Comparison of ENCODE assay signal across 25 cellular contexts in genomic region chr1:228776439-228776838, GRCh38.
"Had no signal": no experiment of that assay in that cellular context is flagged by ENCODE, and none has a peak within 500 bp of the region (broad histone marks: within the 10 kb centered on the region; RNA-seq: fewer than 3 reads in every experiment).

No MANE protein-coding gene starts in this region.

- ATAC-seq: esophagus mucosa, foreskin keratinocyte, gastroesophageal sphincter, heart left ventricle, left lung, left ventricle myocardium superior, lower lobe of right lung, mucosa of descending colon had no signal

- H3K4me3 Mint-ChIP-seq: mesothelial cell of epicardium had no signal

- H3K9me3 ChIP-seq: esophagus squamous epithelium, gastroesophageal sphincter, heart left ventricle, left lung, lower lobe of right lung, mucosa of descending colon had no signal

- H3K27ac Mint-ChIP-seq: mesothelial cell of epicardium had no signal

- H3K27me3 ChIP-seq: dorsolateral prefrontal cortex, esophagus squamous epithelium, gastroesophageal sphincter, left lung had no signal

- H3K27ac ChIP-seq: coronary artery, dorsolateral prefrontal cortex, epithelial cell of prostate, esophagus squamous epithelium, foreskin keratinocyte, gastroesophageal sphincter, heart left ventricle, left lung, lower lobe of right lung had no signal

- H3K36me3 Mint-ChIP-seq: mesothelial cell of epicardium had no signal

- DNase-seq: dermis blood vessel endothelial cell; dorsolateral prefrontal cortex; effector CD4-positive, alpha-beta T cell; effector memory CD4-positive, alpha-beta T cell; erythroblast; esophagus squamous epithelium; heart left ventricle; hippocampal formation; left cardiac atrium; left lung; left ventricle myocardium superior; lower lobe of right lung; mesenchymal stem cell; mucosa of descending colon had no signal

- FAIRE-seq: colon, endometrium, frontal cortex, islet of Langerhans, keratinocyte had no signal

- H3K4me1 ChIP-seq: esophagus squamous epithelium, gastroesophageal sphincter had no signal

- H3K36me3 ChIP-seq: esophagus squamous epithelium, gastroesophageal sphincter, heart left ventricle, left lung, lower lobe of right lung had no signal

- H3K4me3 ChIP-seq: coronary artery, dorsolateral prefrontal cortex, esophagus squamous epithelium, gastroesophageal sphincter, heart left ventricle, left lung, lower lobe of right lung, mucosa of descending colon had no signal
